16 cellular contexts compared by ENCODE assay signal in the genomic region with DNA sequence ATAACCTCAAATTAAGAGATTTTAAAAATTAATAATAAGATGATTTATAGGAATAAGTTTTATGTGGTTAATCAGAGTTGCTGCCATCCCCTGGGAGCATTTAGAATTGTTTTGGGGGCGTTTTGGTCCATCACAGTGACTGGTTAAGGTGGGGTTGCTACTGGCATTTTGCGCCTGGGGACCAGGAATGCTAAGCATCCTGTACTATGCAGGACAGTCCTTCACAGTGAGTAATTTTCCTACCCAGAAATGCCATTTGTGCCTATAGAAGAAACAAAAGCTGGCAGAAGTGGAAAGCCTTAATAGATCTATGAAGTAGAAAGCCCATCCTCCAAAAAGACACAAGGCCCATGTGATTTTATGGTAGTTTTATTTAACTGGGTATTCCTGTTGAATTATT.
"Had no signal": no experiment of that assay in that cellular context is flagged by ENCODE, and none has a peak within 500 bp of the region (broad histone marks: within the 10 kb centered on the region; RNA-seq: fewer than 3 reads in every experiment).

No MANE protein-coding gene starts in this region.

- ATAC-seq: HepG2, Panc1, PC-3, Right ventricle myocardium inferior, SK-N-SH treated with all-trans-retinoic acid at 6 μM for 48 hours had no signal

- H3K27ac ChIP-seq: SJCRH30 had no signal

- DNase-seq: IMR-90; Karpas-422; KG1; MG63; NCI-H1436; NCI-H2081; NCI-H526 treated with DMSO at 0.1 percent for 48 hours; NCI-H748 treated with DMSO at 0.1 percent for 48 hours; NK-92 treated with Interleukin-12 subunit alpha and Interleukin-12 subunit beta, amount 100 ng/mL, for 24 hours; PC-3; SHP77 treated with DMSO at 0.1 percent for 48 hours; SJCRH30 had no signal

- H3K9me3 ChIP-seq: MG63, SJCRH30 had no signal

- H3K36me3 ChIP-seq: MG63, SJCRH30 had no signal

- H3K27me3 ChIP-seq: MG63, SJCRH30 had no signal

- H3K4me3 ChIP-seq: MG63, SJCRH30 had no signal
